In genomic region chr13:101917475-101917810, GRCh38 we compare ENCODE assay signal across 14 cellular contexts.
DNase-seq lines count a peak whose midpoint lies in the region; FAIRE-seq and TF ChIP-seq lines count a peak whose summit lies in the region.
"Had no signal": no experiment of that assay in that cellular context is flagged by ENCODE, and none has a peak within 500 bp of the region (broad histone marks: within the 10 kb centered on the region; RNA-seq: fewer than 3 reads in every experiment).

No MANE protein-coding gene starts in this region.

- no peak overlapping the region for H3K4me3 Mint-ChIP-seq in activated T-helper 1 cell treated with anti-CD3 and anti-CD28 coated beads, Interleukin-12 subunit alpha, Interleukin-12 subunit beta, Interleukin-2, Interleukin-4 antibody, amounts not matched to agents 30 ng/mL and 10 ng/mL and 1 ng/mL, durations not matched to agents 14 hours and 24 hours and 36 hours
- H3K4me3 Mint-ChIP-seq: activated naive CD4-positive, alpha-beta T cell treated with anti-CD3 and anti-CD28 coated beads for 36 hours had no signal

- no peak for TF ChIP-seq RAD21 in SK-N-SH (IDR thresholded peaks at IDR 0.05; ENCODE audit: low read length)

- H3K4me1 Mint-ChIP-seq in activated T-helper 1 cell treated with anti-CD3 and anti-CD28 coated beads, Interleukin-12 subunit alpha, Interleukin-12 subunit beta, Interleukin-2, Interleukin-4 antibody, amounts not matched to agents 30 ng/mL and 10 ng/mL and 1 ng/mL, durations not matched to agents 14 hours and 24 hours and 36 hours (ENCODE audit: low read depth) = no peaks in the 10 kb centered on the region

- peaks cover 33% of the 10 kb centered on the region for H3K27me3 ChIP-seq in SK-N-SH (ENCODE audit: insufficient read depth)
- H3K27me3 ChIP-seq in neuron (ENCODE audit: insufficient read depth, low read length) = peaks cover 42% of the 10 kb centered on the region

- peak overlapping the region; percentile 83 for H3K4me2 ChIP-seq in SK-N-SH

- H2AFZ ChIP-seq in SK-N-SH (ENCODE audit: low read depth) (peak overlapping the region; percentile 59; the same call in 1 of the 2 replicates), neuron (ENCODE audit: low read depth, low read length) (no peak overlapping the region)

- H3K4me1 ChIP-seq in SK-N-SH (ENCODE audit: control insufficient read depth in 1 of 2, insufficient read depth in 2 of 2, low read depth in 1 of 2, low read length in 1 of 2) (peaks cover 8 to 23% of the 10 kb centered on the region in 2 experiments; a peak in 3 of 4 replicates), neuron (ENCODE audit: insufficient read depth, low read length) (peaks cover 31% of the 10 kb centered on the region)
- H3K4me1 ChIP-seq: Caco-2 had no signal

- no peak for TF ChIP-seq EP300 in SK-N-SH (IDR thresholded peaks at IDR 0.05; ENCODE audit: borderline replicate concordance in 1 of 2, low read depth in 1 of 2, low read length in 1 of 2)

- no peak for TF ChIP-seq CTCF in SK-N-SH (IDR thresholded peaks at IDR 0.05)

- H3K9me3 ChIP-seq in SK-N-SH (no peaks in the 10 kb centered on the region), neuron (ENCODE audit: low read length) (no peaks in the 10 kb centered on the region)
- H3K9me3 ChIP-seq: Caco-2, esophagus squamous epithelium, MG63, right lobe of liver had no signal

- no peaks in the 10 kb centered on the region for H3K79me2 ChIP-seq in SK-N-SH (ENCODE audit: insufficient read depth)

- intact Hi-C loops in activated T-helper 1 cell treated with anti-CD3 and anti-CD28 coated beads, Interleukin-12 subunit alpha, Interleukin-12 subunit beta, Interleukin-2, Interleukin-4 antibody, amounts not matched to agents 30 ng/mL and 10 ng/mL and 1 ng/mL, durations not matched to agents 14 hours and 24 hours and 36 hours (cut with micrococcal nuclease) = no loop called here

- DNase-seq in G401 (ENCODE audit: low spot score) (peak; percentile 49), NCI-H1417 treated with DMSO at 0.1 percent for 48 hours (lab: John Stamatoyannopoulos, UW) (peak; percentile 56), SK-N-SH (peak; percentile 54), SW480 (ENCODE audit: low spot score) (no peak), GM19239 (ENCODE audit: insufficient read length, low spot score) (no peak)
- DNase-seq in activated T-helper 1 cell treated with anti-CD3 and anti-CD28 coated beads, Interleukin-12 subunit alpha, Interleukin-12 subunit beta, Interleukin-2, Interleukin-4 antibody, amounts not matched to agents 30 ng/mL and 10 ng/mL and 1 ng/mL, durations not matched to agents 14 hours and 24 hours and 36 hours (ENCODE audit: low spot score) = no peak
- DNase-seq: activated CD8-positive, alpha-beta memory T cell treated with anti-CD3 and anti-CD28 coated beads for 24 hours; activated naive CD4-positive, alpha-beta T cell treated with anti-CD3 and anti-CD28 coated beads for 36 hours; Caco-2; central memory CD4-positive, alpha-beta T cell; esophagus squamous epithelium; MG63; right lobe of liver had no signal

- no peaks in the 10 kb centered on the region for H4K20me1 ChIP-seq in SK-N-SH (ENCODE audit: insufficient read depth)

- FAIRE-seq in GM19239 (lab: Jason Lieb, UNC) = no peak

- no peaks in the 10 kb centered on the region for H3K36me3 Mint-ChIP-seq in activated T-helper 1 cell treated with anti-CD3 and anti-CD28 coated beads, Interleukin-12 subunit alpha, Interleukin-12 subunit beta, Interleukin-2, Interleukin-4 antibody, amounts not matched to agents 30 ng/mL and 10 ng/mL and 1 ng/mL, durations not matched to agents 14 hours and 24 hours and 36 hours (ENCODE audit: low read depth)

- H3K36me3 ChIP-seq in SK-N-SH (replicated peaks in 1 of 2; ENCODE audit: control insufficient read depth in 1 of 2, insufficient read depth in 2 of 2, low read length in 1 of 2) = no peaks in the 10 kb centered on the region
- no peaks in the 10 kb centered on the region for H3K36me3 ChIP-seq in neuron (ENCODE audit: insufficient read depth, low read length)
- H3K36me3 ChIP-seq: esophagus squamous epithelium, MG63, right lobe of liver had no signal

- POLR2A ChIA-PET in SK-N-SH (lab: Yijun Ruan, JAX) = interaction anchor here (1.5 kb wide), 1 partner anchor 228 kb away, joined by 3 read pairs; no protein-coding TSS in a partner anchor

- no peaks in the 10 kb centered on the region for H3K9me2 ChIP-seq in SK-N-SH

- no peak overlapping the region for H3K27ac Mint-ChIP-seq in activated T-helper 1 cell treated with anti-CD3 and anti-CD28 coated beads, Interleukin-12 subunit alpha, Interleukin-12 subunit beta, Interleukin-2, Interleukin-4 antibody, amounts not matched to agents 30 ng/mL and 10 ng/mL and 1 ng/mL, durations not matched to agents 14 hours and 24 hours and 36 hours
- H3K27ac Mint-ChIP-seq: activated naive CD4-positive, alpha-beta T cell treated with anti-CD3 and anti-CD28 coated beads for 36 hours had no signal

- H3K4me3 ChIP-seq in SK-N-SH (ENCODE audit: low read depth in 2 of 2, low read length in 1 of 2) = peak overlapping the region; percentile 57 to 59
- H3K4me3 ChIP-seq in neuron (ENCODE audit: low read length) = peak overlapping the region; percentile 45
- H3K4me3 ChIP-seq: MG63 had no signal

- CTCF ChIA-PET in SK-N-SH (lab: Yijun Ruan, JAX) = interaction anchor here (0.6 to 4.1 kb wide), 7 partner anchors 18 to 773 kb away, joined by 3 to 18 read pairs (median 3); no protein-coding TSS in a partner anchor

- in situ Hi-C loops in G401 (cut with HindIII; ENCODE audit: low sequenced_read_pairs) = no loop called here

- H3F3A ChIP-seq in SK-N-SH (replicated peaks; ENCODE audit: insufficient read depth) = peaks cover 3% of the 10 kb centered on the region

- H3K27ac ChIP-seq in SK-N-SH (ENCODE audit: low read depth in 2 of 2, low read length in 1 of 2) = peak overlapping the region in 1 of 2 experiments; percentile 80; a peak in 2 of 4 replicates
- H3K27ac ChIP-seq: esophagus squamous epithelium, right lobe of liver had no signal

- no peaks in the 10 kb centered on the region for H3K9me3 Mint-ChIP-seq in activated T-helper 1 cell treated with anti-CD3 and anti-CD28 coated beads, Interleukin-12 subunit alpha, Interleukin-12 subunit beta, Interleukin-2, Interleukin-4 antibody, amounts not matched to agents 30 ng/mL and 10 ng/mL and 1 ng/mL, durations not matched to agents 14 hours and 24 hours and 36 hours
- H3K9me3 Mint-ChIP-seq: activated naive CD4-positive, alpha-beta T cell treated with anti-CD3 and anti-CD28 coated beads for 36 hours had no signal

- WGBS in SK-N-SH (ENCODE audit: low lambda C conversion rate) = 2% methylated on average over 13 of the region's 16 CpGs

- peaks cover 46% of the 10 kb centered on the region for H3K27me3 Mint-ChIP-seq in activated T-helper 1 cell treated with anti-CD3 and anti-CD28 coated beads, Interleukin-12 subunit alpha, Interleukin-12 subunit beta, Interleukin-2, Interleukin-4 antibody, amounts not matched to agents 30 ng/mL and 10 ng/mL and 1 ng/mL, durations not matched to agents 14 hours and 24 hours and 36 hours (ENCODE audit: insufficient read depth)

- H3K9ac ChIP-seq in SK-N-SH = no peak overlapping the region

TF ChIP-seq in SK-N-SH, 30 proteins besides CTCF, POLR2A, EP300 and RAD21 (continues in another document):
- no peak for TF ChIP-seq GATA2 (CRISPR knock-in tag; IDR thresholded peaks at IDR 0.05)
- TF ChIP-seq YY1 (IDR thresholded peaks at IDR 0.05; ENCODE audit: low read depth) = no peak
- no peak for TF ChIP-seq RCOR1 (IDR thresholded peaks at IDR 0.05; ENCODE audit: low read length)
- no peak for TF ChIP-seq TEAD4 (IDR thresholded peaks at IDR 0.05; ENCODE audit: borderline replicate concordance, insufficient read depth)
- no peak for TF ChIP-seq GABPA (IDR thresholded peaks at IDR 0.05; ENCODE audit: low read depth)
- TF ChIP-seq, protein P1, sequence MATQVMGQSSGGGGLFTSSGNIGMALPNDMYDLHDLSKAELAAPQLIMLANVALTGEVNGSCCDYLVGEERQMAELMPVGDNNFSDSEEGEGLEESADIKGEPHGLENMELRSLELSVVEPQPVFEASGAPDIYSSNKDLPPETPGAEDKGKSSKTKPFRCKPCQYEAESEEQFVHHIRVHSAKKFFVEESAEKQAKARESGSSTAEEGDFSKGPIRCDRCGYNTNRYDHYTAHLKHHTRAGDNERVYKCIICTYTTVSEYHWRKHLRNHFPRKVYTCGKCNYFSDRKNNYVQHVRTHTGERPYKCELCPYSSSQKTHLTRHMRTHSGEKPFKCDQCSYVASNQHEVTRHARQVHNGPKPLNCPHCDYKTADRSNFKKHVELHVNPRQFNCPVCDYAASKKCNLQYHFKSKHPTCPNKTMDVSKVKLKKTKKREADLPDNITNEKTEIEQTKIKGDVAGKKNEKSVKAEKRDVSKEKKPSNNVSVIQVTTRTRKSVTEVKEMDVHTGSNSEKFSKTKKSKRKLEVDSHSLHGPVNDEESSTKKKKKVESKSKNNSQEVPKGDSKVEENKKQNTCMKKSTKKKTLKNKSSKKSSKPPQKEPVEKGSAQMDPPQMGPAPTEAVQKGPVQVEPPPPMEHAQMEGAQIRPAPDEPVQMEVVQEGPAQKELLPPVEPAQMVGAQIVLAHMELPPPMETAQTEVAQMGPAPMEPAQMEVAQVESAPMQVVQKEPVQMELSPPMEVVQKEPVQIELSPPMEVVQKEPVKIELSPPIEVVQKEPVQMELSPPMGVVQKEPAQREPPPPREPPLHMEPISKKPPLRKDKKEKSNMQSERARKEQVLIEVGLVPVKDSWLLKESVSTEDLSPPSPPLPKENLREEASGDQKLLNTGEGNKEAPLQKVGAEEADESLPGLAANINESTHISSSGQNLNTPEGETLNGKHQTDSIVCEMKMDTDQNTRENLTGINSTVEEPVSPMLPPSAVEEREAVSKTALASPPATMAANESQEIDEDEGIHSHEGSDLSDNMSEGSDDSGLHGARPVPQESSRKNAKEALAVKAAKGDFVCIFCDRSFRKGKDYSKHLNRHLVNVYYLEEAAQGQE (IDR thresholded peaks at IDR 0.05; ENCODE audit: low read depth, low read length) = no peak
- TF ChIP-seq TCF12 (IDR thresholded peaks at IDR 0.05) = no peak
- no peak for TF ChIP-seq PBX3 (IDR thresholded peaks at IDR 0.05)
- TF ChIP-seq FOXM1 (IDR thresholded peaks at IDR 0.05; ENCODE audit: low read depth) = no peak
- TF ChIP-seq MXI1 (IDR thresholded peaks at IDR 0.05; ENCODE audit: low read depth, low read length) = no peak

Comparison
In these comparisons a context has a peak if more than half of its experiments do, and no peak if none do; other contexts are left out.
1. DNase-seq: peak in G401 (single experiment), NCI-H1417 treated with DMSO at 0.1 percent for 48 hours (single experiment) and SK-N-SH (single experiment); none in SW480 (single experiment), activated T-helper 1 cell treated with anti-CD3 and anti-CD28 coated beads, Interleukin-12 subunit alpha, Interleukin-12 subunit beta, Interleukin-2, Interleukin-4 antibody, amounts not matched to agents 30 ng/mL and 10 ng/mL and 1 ng/mL, durations not matched to agents 14 hours and 24 hours and 36 hours (single experiment) and GM19239 (single experiment).